In genomic region chrX:154443479-154443910, GRCh38 we compare ENCODE assay signal across 1 cellular context.
TF ChIP-seq lines count a peak whose summit lies in the region.

No MANE protein-coding gene starts in this region.

TF ChIP-seq in GM23338, 12 proteins besides CTCF, POLR2A, EP300 and RAD21 (continued from another document):
- TF ChIP-seq, protein P1, sequence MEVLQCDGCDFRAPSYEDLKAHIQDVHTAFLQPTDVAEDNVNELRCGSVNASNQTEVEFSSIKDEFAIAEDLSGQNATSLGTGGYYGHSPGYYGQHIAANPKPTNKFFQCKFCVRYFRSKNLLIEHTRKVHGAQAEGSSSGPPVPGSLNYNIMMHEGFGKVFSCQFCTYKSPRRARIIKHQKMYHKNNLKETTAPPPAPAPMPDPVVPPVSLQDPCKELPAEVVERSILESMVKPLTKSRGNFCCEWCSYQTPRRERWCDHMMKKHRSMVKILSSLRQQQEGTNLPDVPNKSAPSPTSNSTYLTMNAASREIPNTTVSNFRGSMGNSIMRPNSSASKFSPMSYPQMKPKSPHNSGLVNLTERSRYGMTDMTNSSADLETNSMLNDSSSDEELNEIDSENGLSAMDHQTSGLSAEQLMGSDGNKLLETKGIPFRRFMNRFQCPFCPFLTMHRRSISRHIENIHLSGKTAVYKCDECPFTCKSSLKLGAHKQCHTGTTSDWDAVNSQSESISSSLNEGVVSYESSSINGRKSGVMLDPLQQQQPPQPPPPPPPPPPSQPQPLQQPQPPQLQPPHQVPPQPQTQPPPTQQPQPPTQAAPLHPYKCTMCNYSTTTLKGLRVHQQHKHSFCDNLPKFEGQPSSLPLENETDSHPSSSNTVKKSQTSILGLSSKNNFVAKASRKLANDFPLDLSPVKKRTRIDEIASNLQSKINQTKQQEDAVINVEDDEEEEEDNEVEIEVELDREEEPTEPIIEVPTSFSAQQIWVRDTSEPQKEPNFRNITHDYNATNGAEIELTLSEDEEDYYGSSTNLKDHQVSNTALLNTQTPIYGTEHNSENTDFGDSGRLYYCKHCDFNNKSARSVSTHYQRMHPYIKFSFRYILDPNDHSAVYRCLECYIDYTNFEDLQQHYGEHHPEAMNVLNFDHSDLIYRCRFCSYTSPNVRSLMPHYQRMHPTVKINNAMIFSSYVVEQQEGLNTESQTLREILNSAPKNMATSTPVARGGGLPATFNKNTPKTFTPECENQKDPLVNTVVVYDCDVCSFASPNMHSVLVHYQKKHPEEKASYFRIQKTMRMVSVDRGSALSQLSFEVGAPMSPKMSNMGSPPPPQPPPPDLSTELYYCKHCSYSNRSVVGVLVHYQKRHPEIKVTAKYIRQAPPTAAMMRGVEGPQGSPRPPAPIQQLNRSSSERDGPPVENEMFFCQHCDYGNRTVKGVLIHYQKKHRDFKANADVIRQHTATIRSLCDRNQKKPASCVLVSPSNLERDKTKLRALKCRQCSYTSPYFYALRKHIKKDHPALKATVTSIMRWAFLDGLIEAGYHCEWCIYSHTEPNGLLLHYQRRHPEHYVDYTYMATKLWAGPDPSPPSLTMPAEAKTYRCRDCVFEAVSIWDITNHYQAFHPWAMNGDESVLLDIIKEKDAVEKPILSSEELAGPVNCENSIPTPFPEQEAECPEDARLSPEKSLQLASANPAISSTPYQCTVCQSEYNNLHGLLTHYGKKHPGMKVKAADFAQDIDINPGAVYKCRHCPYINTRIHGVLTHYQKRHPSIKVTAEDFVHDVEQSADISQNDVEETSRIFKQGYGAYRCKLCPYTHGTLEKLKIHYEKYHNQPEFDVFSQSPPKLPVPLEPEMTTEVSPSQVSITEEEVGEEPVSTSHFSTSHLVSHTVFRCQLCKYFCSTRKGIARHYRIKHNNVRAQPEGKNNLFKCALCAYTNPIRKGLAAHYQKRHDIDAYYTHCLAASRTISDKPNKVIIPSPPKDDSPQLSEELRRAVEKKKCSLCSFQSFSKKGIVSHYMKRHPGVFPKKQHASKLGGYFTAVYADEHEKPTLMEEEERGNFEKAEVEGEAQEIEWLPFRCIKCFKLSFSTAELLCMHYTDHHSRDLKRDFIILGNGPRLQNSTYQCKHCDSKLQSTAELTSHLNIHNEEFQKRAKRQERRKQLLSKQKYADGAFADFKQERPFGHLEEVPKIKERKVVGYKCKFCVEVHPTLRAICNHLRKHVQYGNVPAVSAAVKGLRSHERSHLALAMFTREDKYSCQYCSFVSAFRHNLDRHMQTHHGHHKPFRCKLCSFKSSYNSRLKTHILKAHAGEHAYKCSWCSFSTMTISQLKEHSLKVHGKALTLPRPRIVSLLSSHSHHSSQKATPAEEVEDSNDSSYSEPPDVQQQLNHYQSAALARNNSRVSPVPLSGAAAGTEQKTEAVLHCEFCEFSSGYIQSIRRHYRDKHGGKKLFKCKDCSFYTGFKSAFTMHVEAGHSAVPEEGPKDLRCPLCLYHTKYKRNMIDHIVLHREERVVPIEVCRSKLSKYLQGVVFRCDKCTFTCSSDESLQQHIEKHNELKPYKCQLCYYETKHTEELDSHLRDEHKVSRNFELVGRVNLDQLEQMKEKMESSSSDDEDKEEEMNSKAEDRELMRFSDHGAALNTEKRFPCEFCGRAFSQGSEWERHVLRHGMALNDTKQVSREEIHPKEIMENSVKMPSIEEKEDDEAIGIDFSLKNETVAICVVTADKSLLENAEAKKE (CRISPR knock-in tag; IDR thresholded peaks at IDR 0.05), result no peak
- no peak for TF ChIP-seq EZH2phosphoT487 (IDR thresholded peaks at IDR 0.05; ENCODE audit: unreplicated experiment)
- no peak for TF ChIP-seq STAT1 (IDR thresholded peaks at IDR 0.05; ENCODE audit: unreplicated experiment)
- TF ChIP-seq ZNF114 (CRISPR knock-in tag; IDR thresholded peaks at IDR 0.05), result no peak
TF ChIP-seq in GM23338: peak in this region for 0.
